In the genomic region with DNA sequence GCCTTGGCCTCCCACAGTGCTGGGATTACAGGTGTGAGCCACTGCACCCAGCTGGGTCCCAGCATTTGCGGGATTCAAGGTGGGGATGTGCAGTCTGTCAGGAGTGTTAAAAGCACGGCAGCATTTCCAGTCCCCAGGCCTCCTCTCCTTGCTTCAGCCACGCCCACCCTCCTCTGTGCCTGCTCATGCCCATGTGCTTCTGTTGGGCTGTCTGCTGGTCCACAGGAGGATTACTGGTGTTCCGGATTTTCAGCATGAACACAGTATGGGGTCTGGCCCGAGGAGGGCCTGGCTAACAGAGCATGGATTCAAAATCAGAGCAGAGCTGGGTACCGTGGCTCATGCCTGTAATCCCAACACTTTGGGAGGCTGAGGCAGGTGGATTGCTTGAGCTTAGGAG, we compare ENCODE assay signal across 15 cellular contexts. TPM values are rescaled to one million over a fixed set of nuclear protein-coding genes. Genes with fewer than 3 reads are reported as not detected.
DNase-seq lines count a peak whose midpoint lies in the region; ATAC-seq and TF ChIP-seq lines count a peak whose summit lies in the region.
"Had no signal": no experiment of that assay in that cellular context is flagged by ENCODE, and none has a peak within 500 bp of the region (broad histone marks: within the 10 kb centered on the region; RNA-seq: fewer than 3 reads in every experiment).

No MANE protein-coding gene starts in this region.

- POLR2A ChIA-PET in CD4-positive, alpha-beta T cell (lab: Charles Lee), result no interaction called here

- H3K27ac ChIP-seq in CD4-positive, alpha-beta T cell (ENCODE audit: low read depth, low read length), result no peak overlapping the region
- peak overlapping the region; percentile 93 for H3K27ac ChIP-seq in colonic mucosa
- H3K27ac ChIP-seq: cardiac muscle cell, ovary had no signal

- H3K4me3 Mint-ChIP-seq in CD4-positive, alpha-beta T cell, result no peak overlapping the region
- H3K4me3 Mint-ChIP-seq in osteocyte (ENCODE audit: unreplicated experiment), result no peak overlapping the region
- no peak overlapping the region for H3K4me3 Mint-ChIP-seq in activated CD8-positive, alpha-beta memory T cell treated with anti-CD3 and anti-CD28 coated beads, Interleukin-2, amount 10 ng/mL, durations not matched to agents 7 days and 5 days
- H3K4me3 Mint-ChIP-seq: activated B cell treated with CpG ODN at 0.5 μM for 24 hours had no signal

- H3K9ac ChIP-seq in colonic mucosa (ENCODE audit: low read depth in 2 of 2, low read length in 2 of 2), result peak overlapping the region; percentile 53 to 77

- no peaks in the 10 kb centered on the region for H3K27me3 ChIP-seq in CD4-positive, alpha-beta T cell (ENCODE audit: control insufficient read depth, insufficient read depth, low read length)
- H3K27me3 ChIP-seq in colonic mucosa, result no peaks in the 10 kb centered on the region
- H3K27me3 ChIP-seq: cardiac muscle cell, ovary had no signal

- H3K9me3 Mint-ChIP-seq in CD4-positive, alpha-beta T cell, result no peaks in the 10 kb centered on the region
- no peaks in the 10 kb centered on the region for H3K9me3 Mint-ChIP-seq in osteocyte (ENCODE audit: unreplicated experiment)
- no peaks in the 10 kb centered on the region for H3K9me3 Mint-ChIP-seq in activated CD8-positive, alpha-beta memory T cell treated with anti-CD3 and anti-CD28 coated beads, Interleukin-2, amount 10 ng/mL, durations not matched to agents 7 days and 5 days (ENCODE audit: low read depth)
- H3K9me3 Mint-ChIP-seq: activated B cell treated with CpG ODN at 0.5 μM for 24 hours; CD4-positive, CD25-positive, alpha-beta regulatory T cell had no signal

- ATAC-seq in CD4-positive, alpha-beta T cell (ENCODE audit: poor library complexity), result no peak
- no peak for ATAC-seq in GM21619 (IDR thresholded peaks at IDR 0.05; ENCODE audit: unreplicated experiment)
- ATAC-seq in GM21423 (IDR thresholded peaks at IDR 0.05; ENCODE audit: unreplicated experiment), result no peak
- no peak for ATAC-seq in activated CD8-positive, alpha-beta memory T cell treated with anti-CD3 and anti-CD28 coated beads, Interleukin-2, amount 10 ng/mL, durations not matched to agents 7 days and 5 days

- no peaks in the 10 kb centered on the region for H3K9me3 ChIP-seq in CD4-positive, alpha-beta T cell (ENCODE audit: control insufficient read depth, low read length)
- no peaks in the 10 kb centered on the region for H3K9me3 ChIP-seq in colonic mucosa
- H3K9me3 ChIP-seq: ovary had no signal

- no peak overlapping the region for H3K4me3 ChIP-seq in colonic mucosa
- H3K4me3 ChIP-seq: cardiac muscle cell, lung, ovary had no signal

- intact Hi-C loops in CD4-positive, alpha-beta T cell (cut with DNase I, micrococcal nuclease), result loop anchor here in 1 of 2 experiments (10.0 kb wide), 1 partner anchor 1646 kb away; a partner anchor contains a TSS
- intact Hi-C loops in colonic mucosa (cut with DNase I), result no loop called here

- no peak for TF ChIP-seq EP300 in Ishikawa (IDR thresholded peaks at IDR 0.05; ENCODE audit: borderline replicate concordance)

- TF ChIP-seq CTCF in CD4-positive, alpha-beta T cell (IDR thresholded peaks at IDR 0.05), result no peak
- TF ChIP-seq CTCF in colonic mucosa (IDR thresholded peaks at IDR 0.05) (no peak), osteocyte (IDR thresholded peaks at IDR 0.05) (no peak)

- peaks cover 18% of the 10 kb centered on the region for H3K4me1 Mint-ChIP-seq in CD4-positive, alpha-beta T cell (ENCODE audit: low read depth)
- H3K4me1 Mint-ChIP-seq in osteocyte (ENCODE audit: unreplicated experiment), result peaks cover 39% of the 10 kb centered on the region
- H3K4me1 Mint-ChIP-seq in activated CD8-positive, alpha-beta memory T cell treated with anti-CD3 and anti-CD28 coated beads, Interleukin-2, amount 10 ng/mL, durations not matched to agents 7 days and 5 days, result peaks cover 27% of the 10 kb centered on the region

- peaks cover 4% of the 10 kb centered on the region for H3K36me3 Mint-ChIP-seq in CD4-positive, alpha-beta T cell (ENCODE audit: low read depth)
- H3K36me3 Mint-ChIP-seq in osteocyte (ENCODE audit: unreplicated experiment), result peaks cover 3% of the 10 kb centered on the region
- peaks cover 3% of the 10 kb centered on the region for H3K36me3 Mint-ChIP-seq in activated CD8-positive, alpha-beta memory T cell treated with anti-CD3 and anti-CD28 coated beads, Interleukin-2, amount 10 ng/mL, durations not matched to agents 7 days and 5 days
- H3K36me3 Mint-ChIP-seq: CD4-positive, CD25-positive, alpha-beta regulatory T cell had no signal

- H3K4me1 ChIP-seq in colonic mucosa, result peaks cover 31% of the 10 kb centered on the region

- H3K36me3 ChIP-seq in colonic mucosa, result peaks cover 11% of the 10 kb centered on the region
- H3K36me3 ChIP-seq: ovary had no signal

- CTCF ChIA-PET in CD4-positive, alpha-beta T cell (lab: Charles Lee), result interaction anchor here (1.8 kb wide), 1 partner anchor 18 kb away, joined by 3 read pairs; no protein-coding TSS in a partner anchor
- CTCF ChIA-PET in activated CD8-positive, alpha-beta memory T cell treated with anti-CD3 and anti-CD28 coated beads, Interleukin-2, amount 10 ng/mL, durations not matched to agents 7 days and 5 days (lab: Charles Lee), result no interaction called here

- H3K27me3 Mint-ChIP-seq in CD4-positive, alpha-beta T cell, result no peaks in the 10 kb centered on the region
- no peaks in the 10 kb centered on the region for H3K27me3 Mint-ChIP-seq in osteocyte (ENCODE audit: unreplicated experiment)
- H3K27me3 Mint-ChIP-seq in activated CD8-positive, alpha-beta memory T cell treated with anti-CD3 and anti-CD28 coated beads, Interleukin-2, amount 10 ng/mL, durations not matched to agents 7 days and 5 days, result no peaks in the 10 kb centered on the region
- H3K27me3 Mint-ChIP-seq: activated B cell treated with CpG ODN at 0.5 μM for 24 hours; CD4-positive, CD25-positive, alpha-beta regulatory T cell had no signal

- DNase-seq in CD4-positive, alpha-beta T cell, result no peak
- DNase-seq in colonic mucosa (no peak), osteocyte (ENCODE audit: extremely low spot score, unreplicated experiment) (no peak), NCI-H1092 treated with DMSO at 0.1 percent for 48 hours (lab: John Stamatoyannopoulos, UW) (no peak)
- no peak for DNase-seq in activated CD8-positive, alpha-beta memory T cell treated with anti-CD3 and anti-CD28 coated beads, Interleukin-2, amount 10 ng/mL, durations not matched to agents 7 days and 5 days
- DNase-seq: activated B cell treated with CpG ODN at 0.5 μM for 24 hours; CD4-positive, CD25-positive, alpha-beta regulatory T cell; hippocampal formation; KG1; ovary had no signal

- TF ChIP-seq RAD21 in Ishikawa (IDR thresholded peaks at IDR 0.05; ENCODE audit: low read depth), result no peak

- peak overlapping the region; percentile 53 for H3K27ac Mint-ChIP-seq in CD4-positive, alpha-beta T cell
- peak overlapping the region; percentile 81 for H3K27ac Mint-ChIP-seq in osteocyte (ENCODE audit: unreplicated experiment)
- no peak overlapping the region for H3K27ac Mint-ChIP-seq in activated CD8-positive, alpha-beta memory T cell treated with anti-CD3 and anti-CD28 coated beads, Interleukin-2, amount 10 ng/mL, durations not matched to agents 7 days and 5 days

TF ChIP-seq in Ishikawa, 13 proteins besides CTCF, POLR2A, EP300 and RAD21 (continues in another document):
- TF ChIP-seq YY1 (IDR thresholded peaks at IDR 0.05; ENCODE audit: low read depth), result no peak
- no peak for TF ChIP-seq TAF1 (IDR thresholded peaks at IDR 0.05; ENCODE audit: low read depth)
- no peak for TF ChIP-seq EGR1 (IDR thresholded peaks at IDR 0.05)
- 0 out of 2 replicates have a peak, but pooled peaks have one; percentile 18 for TF ChIP-seq TEAD4 (IDR thresholded peaks at IDR 0.05)
- TF ChIP-seq, protein P1, sequence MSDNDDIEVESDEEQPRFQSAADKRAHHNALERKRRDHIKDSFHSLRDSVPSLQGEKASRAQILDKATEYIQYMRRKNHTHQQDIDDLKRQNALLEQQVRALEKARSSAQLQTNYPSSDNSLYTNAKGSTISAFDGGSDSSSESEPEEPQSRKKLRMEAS (IDR thresholded peaks at IDR 0.05), result peak; percentile 83
- TF ChIP-seq NFIC (IDR thresholded peaks at IDR 0.05), result no peak
- no peak for TF ChIP-seq FOXM1 (IDR thresholded peaks at IDR 0.05; ENCODE audit: borderline replicate concordance, low read depth)

RNA-seq across cellular contexts. Expression of a gene that starts 5.5 kb away (rescaled TPM):
- total RNA-seq in CD4-positive, alpha-beta T cell, result 10 to 100 TPM; 45.5 to 50.7 TPM
- 10 to 100 TPM; 69.1 to 97.2 TPM for total RNA-seq in colonic mucosa
- 28.7 and 30.2 TPM in 2 replicates for total RNA-seq in osteocyte
- total RNA-seq in activated CD8-positive, alpha-beta memory T cell treated with anti-CD3 and anti-CD28 coated beads, Interleukin-2, amount 10 ng/mL, durations not matched to agents 7 days and 5 days, result 10 to 100 TPM; 49.0 to 50.1 TPM

RNA-seq across cellular contexts. Expression of a gene that starts 7.9 kb away (rescaled TPM):
- 10 to 100 TPM; 80.6 to 87.8 TPM for total RNA-seq in CD4-positive, alpha-beta T cell
- total RNA-seq in colonic mucosa (10 to 100 TPM; 56.2 to 97.9 TPM), osteocyte (88.6 and 93.3 TPM in 2 replicates)
- total RNA-seq in activated CD8-positive, alpha-beta memory T cell treated with anti-CD3 and anti-CD28 coated beads, Interleukin-2, amount 10 ng/mL, durations not matched to agents 7 days and 5 days, result 100 to 1,000 TPM in 1 of 2 experiments, 10 to 100 TPM in 1; 99.9 to 130 TPM

RNA-seq across cellular contexts. Expression of a gene that starts 20.6 kb away (rescaled TPM):
- 10 to 100 TPM in 1 of 2 experiments, 1 to 10 TPM in 1; 8.6 to 11.3 TPM for total RNA-seq in CD4-positive, alpha-beta T cell
- 10 to 100 TPM; 14.4 to 36.0 TPM for total RNA-seq in colonic mucosa
- 30.3 and 31.4 TPM in 2 replicates for total RNA-seq in osteocyte
- total RNA-seq in activated CD8-positive, alpha-beta memory T cell treated with anti-CD3 and anti-CD28 coated beads, Interleukin-2, amount 10 ng/mL, durations not matched to agents 7 days and 5 days, result 10 to 100 TPM; 34.0 to 46.0 TPM

RNA-seq across cellular contexts. Expression of a gene that starts 32.2 kb away (rescaled TPM):
- total RNA-seq in CD4-positive, alpha-beta T cell, result 10 to 100 TPM; 36.4 to 36.8 TPM
- total RNA-seq in colonic mucosa (10 to 100 TPM; 15.6 to 30.6 TPM), osteocyte (37.3 and 39.5 TPM in 2 replicates)
- 10 to 100 TPM; 39.9 to 45.1 TPM for total RNA-seq in activated CD8-positive, alpha-beta memory T cell treated with anti-CD3 and anti-CD28 coated beads, Interleukin-2, amount 10 ng/mL, durations not matched to agents 7 days and 5 days

RNA-seq across cellular contexts. Expression of a gene that starts 59.3 kb away (rescaled TPM):
- total RNA-seq in CD4-positive, alpha-beta T cell, result 10 to 100 TPM; 49.3 to 52.5 TPM
- total RNA-seq in colonic mucosa, result 100 to 1,000 TPM in 1 of 2 donors, 10 to 100 TPM in 1; 94.4 to 146 TPM
- 51.9 and 53.8 TPM in 2 replicates for total RNA-seq in osteocyte
- 10 to 100 TPM; 57.9 to 58.3 TPM for total RNA-seq in activated CD8-positive, alpha-beta memory T cell treated with anti-CD3 and anti-CD28 coated beads, Interleukin-2, amount 10 ng/mL, durations not matched to agents 7 days and 5 days
